In genomic region chr14:48744202-48744601, GRCh38 we compare ENCODE assay signal across 35 cellular contexts.
"Had no signal": no experiment of that assay in that cellular context is flagged by ENCODE, and none has a peak within 500 bp of the region (broad histone marks: within the 10 kb centered on the region; RNA-seq: fewer than 3 reads in every experiment).

No MANE protein-coding gene starts in this region.

- H3K27me3 ChIP-seq: MG63 had no signal

- H3K9me3 ChIP-seq: MG63 had no signal

- H3K36me3 ChIP-seq: MG63 had no signal

- DNase-seq: Kasumi-1, MG63, MM.1S, MV-4-11, NCI-H1048, NCI-H1092, NCI-H1092 treated with DMSO at 0.1 percent for 48 hours, NCI-H1105, NCI-H1105 treated with DMSO at 0.1 percent for 48 hours, NCI-H1417, NCI-H1417 treated with DMSO at 0.1 percent for 48 hours, NCI-H1436, NCI-H1436 treated with DMSO at 0.1 percent for 48 hours, NCI-H146, NCI-H1694, NCI-H1694 treated with DMSO at 0.1 percent for 48 hours, NCI-H187, NCI-H187 treated with DMSO at 0.1 percent for 48 hours, NCI-H1930, NCI-H2029, NCI-H2029 treated with DMSO at 0.1 percent for 48 hours, NCI-H2081, NCI-H2081 treated with DMSO at 0.1 percent for 48 hours, NCI-H2107, NCI-H2171, NCI-H2171 treated with DMSO at 0.1 percent for 48 hours, NCI-H2227 treated with DMSO at 0.1 percent for 48 hours, NCI-H226, NCI-H345, NCI-H446, NCI-H446 treated with DMSO at 0.1 percent for 48 hours, NCI-H510A, NCI-H510A treated with DMSO at 0.1 percent for 48 hours, NCI-H524, NCI-H524 treated with DMSO at 0.1 percent for 48 hours had no signal

- H3K4me3 ChIP-seq: MG63 had no signal
